In genomic region chr2:51790854-51791253, GRCh38 we compare ENCODE assay signal across 8 cellular contexts.
"Had no signal": no experiment of that assay in that cellular context is flagged by ENCODE, and none has a peak within 500 bp of the region (broad histone marks: within the 10 kb centered on the region; RNA-seq: fewer than 3 reads in every experiment).

No MANE protein-coding gene starts in this region.

- H3K4me3 ChIP-seq: GM23338, HAP-1 had no signal

- H3K4me1 ChIP-seq: HAP-1 had no signal

- H3K36me3 ChIP-seq: HAP-1 had no signal

- ATAC-seq: GM23338, HCT116 had no signal

- H3K4me2 ChIP-seq: GM23338 had no signal

- H3K27ac ChIP-seq: HL-60 had no signal

- H3K9me3 ChIP-seq: HAP-1 had no signal

- DNase-seq: H7, HFFc6, Kasumi-1, KG1 had no signal
